8 cellular contexts compared by ENCODE assay signal in genomic region chr6:36340671-36341454, GRCh38. TPM values are rescaled to one million over a fixed set of nuclear protein-coding genes. Genes with fewer than 3 reads are reported as not detected.
DNase-seq lines count a peak whose midpoint lies in the region; ATAC-seq and TF ChIP-seq lines count a peak whose summit lies in the region.

No MANE protein-coding gene starts in this region.

- H3K36me3 Mint-ChIP-seq in T-helper 1 cell treated with Interleukin-12 subunit alpha and Interleukin-12 subunit beta and Interleukin-4 antibody, amounts not matched to agents 30 μg/mL and 1 μg/mL, for 36 hours (ENCODE audit: low read depth) = no peaks in the 10 kb centered on the region

- H3K9ac ChIP-seq in HUES6 (ENCODE audit: low read length) = no peak overlapping the region
- H3K9ac ChIP-seq in rectal smooth muscle tissue (ENCODE audit: low read length) = peak overlapping the region; percentile 13

- TF ChIP-seq POLR2A in uterus (IDR thresholded peaks at IDR 0.05) = no peak

- H3K27me3 ChIP-seq in HUES6 (ENCODE audit: control insufficient read depth, insufficient read depth, low read length) = peaks cover 16% of the 10 kb centered on the region
- H3K27me3 ChIP-seq in right atrium auricular region = no peaks in the 10 kb centered on the region
- H3K27me3 ChIP-seq in rectal smooth muscle tissue (ENCODE audit: control insufficient read depth, insufficient read depth, low read length) = peaks cover 3% of the 10 kb centered on the region
- no peaks in the 10 kb centered on the region for H3K27me3 ChIP-seq in uterus

- H3K36me3 ChIP-seq in HUES6 (ENCODE audit: control insufficient read depth, insufficient read depth, low read length) (no peaks in the 10 kb centered on the region), right atrium auricular region (no peaks in the 10 kb centered on the region), rectal smooth muscle tissue (ENCODE audit: control insufficient read depth, insufficient read depth, low read length) (no peaks in the 10 kb centered on the region), uterus (no peaks in the 10 kb centered on the region)

- peak; percentile 95 to 99 for TF ChIP-seq CTCF in right atrium auricular region (IDR thresholded peaks at IDR 0.05)
- TF ChIP-seq CTCF in uterus (IDR thresholded peaks at IDR 0.05) = peak; percentile 89 to 97 (median 92)

- intact Hi-C loops in uterus (cut with DNase I; ENCODE audit: low total_unique reads) = no loop called here

- peaks cover 18% of the 10 kb centered on the region for H3K4me1 Mint-ChIP-seq in T-helper 1 cell treated with Interleukin-12 subunit alpha and Interleukin-12 subunit beta and Interleukin-4 antibody, amounts not matched to agents 30 μg/mL and 1 μg/mL, for 36 hours (ENCODE audit: low read depth)

- no peaks in the 10 kb centered on the region for H3K9me3 Mint-ChIP-seq in T-helper 1 cell treated with Interleukin-12 subunit alpha and Interleukin-12 subunit beta and Interleukin-4 antibody, amounts not matched to agents 30 μg/mL and 1 μg/mL, for 36 hours

- H3K27ac ChIP-seq in HUES6 (ENCODE audit: low read depth, low read length) (no peak overlapping the region), right atrium auricular region (peak overlapping the region; percentile 40 to 45), rectal smooth muscle tissue (ENCODE audit: low read depth, low read length) (no peak overlapping the region), uterus (no peak overlapping the region)

- no peak overlapping the region for H3K27ac Mint-ChIP-seq in T-helper 1 cell treated with Interleukin-12 subunit alpha and Interleukin-12 subunit beta and Interleukin-4 antibody, amounts not matched to agents 30 μg/mL and 1 μg/mL, for 36 hours

- peaks cover 10% of the 10 kb centered on the region for H3K4me1 ChIP-seq in HUES6 (ENCODE audit: control insufficient read depth, insufficient read depth, low read length)
- peaks cover 0 to 12% of the 10 kb centered on the region in 2 donors for H3K4me1 ChIP-seq in right atrium auricular region
- no peaks in the 10 kb centered on the region for H3K4me1 ChIP-seq in rectal smooth muscle tissue (ENCODE audit: control insufficient read depth, insufficient read depth, low read length)
- H3K4me1 ChIP-seq in uterus = no peaks in the 10 kb centered on the region

- H3K27me3 Mint-ChIP-seq in T-helper 1 cell treated with Interleukin-12 subunit alpha and Interleukin-12 subunit beta and Interleukin-4 antibody, amounts not matched to agents 30 μg/mL and 1 μg/mL, for 36 hours (ENCODE audit: low read depth) = peaks cover 50% of the 10 kb centered on the region

- H3K4me3 Mint-ChIP-seq in T-helper 1 cell treated with Interleukin-12 subunit alpha and Interleukin-12 subunit beta and Interleukin-4 antibody, amounts not matched to agents 30 μg/mL and 1 μg/mL, for 36 hours = peak overlapping the region; percentile 36

- H3K4me3 ChIP-seq in HUES6 (ENCODE audit: low read depth, low read length) (peak overlapping the region; percentile 60), right atrium auricular region (peak overlapping the region in 1 of 2 donors; percentile 24), rectal smooth muscle tissue (ENCODE audit: low read length) (peak overlapping the region; percentile 47), uterus (no peak overlapping the region)

- DNase-seq in DMS 273 (lab: John Stamatoyannopoulos, UW; ENCODE audit: unreplicated experiment) = peak; percentile 86
- peak; percentile 52 for DNase-seq in amniotic epithelial cell (ENCODE audit: low read depth)
- DNase-seq in right atrium auricular region (ENCODE audit: low spot score) = peak; percentile 80
- DNase-seq in uterus = peak; percentile 75 to 78

- no peak for ATAC-seq in GM19397 (IDR thresholded peaks at IDR 0.05; ENCODE audit: unreplicated experiment)

- H3K9me3 ChIP-seq in HUES6 (ENCODE audit: control insufficient read depth, insufficient read depth, low read depth, low read length) = no peaks in the 10 kb centered on the region
- H3K9me3 ChIP-seq in right atrium auricular region = no peaks in the 10 kb centered on the region
- H3K9me3 ChIP-seq in uterus = no peaks in the 10 kb centered on the region

RNA-seq across cellular contexts. Expression of gene BNIP5, which starts 4.2 kb away (rescaled TPM):
- total RNA-seq in right atrium auricular region = not detected
- not detected for total RNA-seq in uterus

RNA-seq across cellular contexts. Expression of gene ETV7, which starts 46.6 kb away (rescaled TPM):
- total RNA-seq in right atrium auricular region = under 1 TPM; 0.33 to 0.43 TPM
- 1 to 10 TPM in 1 of 4 donors, not detected in 3; 1.3 TPM for total RNA-seq in uterus

Comparison
In these comparisons a context has a peak if more than half of its experiments do, and no peak if none do; other contexts are left out.
1. H3K27ac ChIP-seq: peak in right atrium auricular region (2 of 2); none in HUES6 (single experiment), rectal smooth muscle tissue (single experiment) and uterus (0 of 2).
2. H3K4me3 ChIP-seq: peak in HUES6 (single experiment) and rectal smooth muscle tissue (single experiment); none in uterus (0 of 2).
3. Peak in every context shown above with its lines, with median percentiles within 50 percentile points of each other: DNase-seq.